8 cellular contexts compared by ENCODE assay signal in genomic region chr3:186783731-186784515, GRCh38. TPM values are rescaled to one million over a fixed set of nuclear protein-coding genes. Genes with fewer than 3 reads are reported as not detected.
DNase-seq lines count a peak whose midpoint lies in the region; ATAC-seq and TF ChIP-seq lines count a peak whose summit lies in the region.

No MANE protein-coding gene starts in this region.

- peak in 1 of 2 donors; percentile 42 for TF ChIP-seq POLR2A in suprapubic skin (IDR thresholded peaks at IDR 0.05)

- H3K4me2 ChIP-seq in DOHH2 (ENCODE audit: low read length) = peak overlapping the region; percentile 89

- H3K9me3 ChIP-seq in DOHH2 (ENCODE audit: control insufficient read depth, insufficient read depth, low read length) (no peaks in the 10 kb centered on the region), suprapubic skin (no peaks in the 10 kb centered on the region)

- peak overlapping the region; percentile 98 for H3K27ac Mint-ChIP-seq in activated naive CD4-positive, alpha-beta T cell treated with anti-CD3 and anti-CD28 coated beads, Interleukin-2, amount 50 U/mL, for 24 hours

- in situ Hi-C loops in KBM-7 (cut with MboI; ENCODE audit: low pct_unique_long_range_greater_than_20kb, low sequenced_read_pairs) = no loop called here
- in situ Hi-C loops in SK-MEL-5 (cut with HindIII; ENCODE audit: low pct_unique_long_range_greater_than_20kb, low sequenced_read_pairs) = no loop called here

- H3K36me3 Mint-ChIP-seq in activated naive CD4-positive, alpha-beta T cell treated with anti-CD3 and anti-CD28 coated beads, Interleukin-2, amount 50 U/mL, for 24 hours = peaks cover 47% of the 10 kb centered on the region

- H3K27me3 ChIP-seq in DOHH2 (ENCODE audit: control insufficient read depth, low read length) (peaks cover 3% of the 10 kb centered on the region; the same call in 1 of the 2 replicates), suprapubic skin (no peaks in the 10 kb centered on the region)

- H3K4me1 ChIP-seq in DOHH2 (ENCODE audit: control insufficient read depth, low read length) (peaks cover 52% of the 10 kb centered on the region), suprapubic skin (peaks cover 48% of the 10 kb centered on the region)

- peaks cover 50% of the 10 kb centered on the region for H4K20me1 ChIP-seq in DOHH2 (ENCODE audit: control insufficient read depth, insufficient read depth, low read depth, low read length)

- H3K9me2 ChIP-seq in DOHH2 (replicated peaks; ENCODE audit: control insufficient read depth, low read length) = no peaks in the 10 kb centered on the region

- H3K4me3 Mint-ChIP-seq in activated naive CD4-positive, alpha-beta T cell treated with anti-CD3 and anti-CD28 coated beads, Interleukin-2, amount 50 U/mL, for 24 hours = peak overlapping the region; percentile 97

- H3K27me3 Mint-ChIP-seq in activated naive CD4-positive, alpha-beta T cell treated with anti-CD3 and anti-CD28 coated beads, Interleukin-2, amount 50 U/mL, for 24 hours = no peaks in the 10 kb centered on the region

- H3K36me3 ChIP-seq in DOHH2 (ENCODE audit: control insufficient read depth, low read length) (peaks cover 63% of the 10 kb centered on the region), suprapubic skin (peaks cover 42% of the 10 kb centered on the region)

- under 1% methylated on average over 50 of the region's 56 CpGs for WGBS in suprapubic skin

- no peak for TF ChIP-seq EP300 in suprapubic skin (IDR thresholded peaks at IDR 0.05)

- H3K9me3 Mint-ChIP-seq in activated naive CD4-positive, alpha-beta T cell treated with anti-CD3 and anti-CD28 coated beads, Interleukin-2, amount 50 U/mL, for 24 hours = no peaks in the 10 kb centered on the region

- peaks cover 71% of the 10 kb centered on the region for H3F3A ChIP-seq in DOHH2 (ENCODE audit: control insufficient read depth, insufficient read depth)

- H3K4me1 Mint-ChIP-seq in activated naive CD4-positive, alpha-beta T cell treated with anti-CD3 and anti-CD28 coated beads, Interleukin-2, amount 50 U/mL, for 24 hours = peaks cover 44% of the 10 kb centered on the region

- H3K79me2 ChIP-seq in DOHH2 (ENCODE audit: control insufficient read depth, low read length) = peaks cover 62% of the 10 kb centered on the region

- H3K27ac ChIP-seq in DOHH2 (ENCODE audit: low read depth, low read length) = peak overlapping the region; percentile 94
- H3K27ac ChIP-seq in suprapubic skin = peak overlapping the region; percentile 96

- DNase-seq in KBM-7 (peak; percentile 73), SK-MEL-5 (ENCODE audit: low read depth, low spot score) (peak; percentile 82), glomerular visceral epithelial cell (ENCODE audit: extremely low spot score) (peak; percentile 75), occipital lobe (lab: John Stamatoyannopoulos, UW) (peak; percentile 50), suprapubic skin (ENCODE audit: low spot score in 2 of 2) (peak; percentile 91 to 93)

- TF ChIP-seq CTCF in DOHH2 (IDR thresholded peaks at IDR 0.05; ENCODE audit: low read depth, low read length, poor library complexity, severe bottlenecking) (no peak), suprapubic skin (IDR thresholded peaks at IDR 0.05) (no peak)

- peak; percentile 65 for ATAC-seq in GM21717 (IDR thresholded peaks at IDR 0.05; ENCODE audit: unreplicated experiment)

- H3K4me3 ChIP-seq in DOHH2 (ENCODE audit: low read length) = peak overlapping the region; percentile 94
- H3K4me3 ChIP-seq in suprapubic skin = peak overlapping the region; percentile 74

RNA-seq across cellular contexts. Expression of gene EIF4A2, which starts 0.5 kb away (rescaled TPM):
- total RNA-seq in SK-MEL-5 (2014; rRNA removed; shearing (Covaris generic)) = 391 and 434 TPM in 2 replicates
- 210 and 220 TPM in 2 replicates for polyA plus RNA-seq in SK-MEL-5 (2015; cell fraction: cytosol; rRNA removed)
- polyA plus RNA-seq in SK-MEL-5 (2015; cell fraction: nucleus; rRNA removed) = 2,399 and 2,988 TPM in 2 replicates
- total RNA-seq in occipital lobe (1,423 TPM), suprapubic skin (100 to 1,000 TPM; 209 to 410 (median 291) TPM)

RNA-seq across cellular contexts. Expression of gene RFC4, which starts 22.4 kb away (rescaled TPM):
- 51.0 and 57.3 TPM in 2 replicates for total RNA-seq in SK-MEL-5 (2014; rRNA removed; shearing (Covaris generic))
- polyA plus RNA-seq in SK-MEL-5 (2015; cell fraction: cytosol; rRNA removed) = 41.9 and 53.1 TPM in 2 replicates
- 109 and 122 TPM in 2 replicates for polyA plus RNA-seq in SK-MEL-5 (2015; cell fraction: nucleus; rRNA removed)
- total RNA-seq in occipital lobe (29.8 TPM), suprapubic skin (10 to 100 TPM in 3 of 4 donors, 1 to 10 TPM in 1; 9.6 to 22.3 (median 15.8) TPM)

RNA-seq across cellular contexts. Expression of gene ADIPOQ, which starts 58.6 kb away (rescaled TPM):
- total RNA-seq in SK-MEL-5 (2014; rRNA removed; shearing (Covaris generic)) = not detected in 2 replicates
- polyA plus RNA-seq in SK-MEL-5 (2015; cell fraction: cytosol; rRNA removed) = not detected in 2 replicates
- polyA plus RNA-seq in SK-MEL-5 (2015; cell fraction: nucleus; rRNA removed) = not detected in 2 replicates
- total RNA-seq in occipital lobe (not detected), suprapubic skin (10 to 100 TPM; 10.7 to 21.6 (median 19.7) TPM)

Comparison
In these comparisons a context has a peak if more than half of its experiments do, and no peak if none do; other contexts are left out.
1. Peak in every context shown above with its lines: DNase-seq, ATAC-seq, H3K4me3 ChIP-seq and H3K27ac ChIP-seq.
2. RNA of gene ADIPOQ, which starts 58.6 kb away (total RNA-seq): 10.7 to 21.6 TPM in suprapubic skin; not detected in SK-MEL-5 and not detected in occipital lobe (single experiment); every median in the first group is over 10 times any median in the second.